Comparison of ENCODE assay signal across 2 cellular contexts in genomic region chr2:86543335-86543734, GRCh38.
TF ChIP-seq lines count a peak whose summit lies in the region.

No MANE protein-coding gene starts in this region.

TF ChIP-seq in endothelial cell of umbilical vein, 7 proteins besides CTCF, POLR2A, EP300 and RAD21:
- no peak for TF ChIP-seq GATA2 (IDR thresholded peaks at IDR 0.05; ENCODE audit: insufficient read depth, insufficient read length, low read depth, low read length)
- TF ChIP-seq POLR2AphosphoS5 (IDR thresholded peaks at IDR 0.05; ENCODE audit: insufficient read depth, low read depth, low read length) = no peak
- no peak for TF ChIP-seq FOS (IDR thresholded peaks at IDR 0.05; ENCODE audit: borderline replicate concordance, insufficient read depth, low read length)
- no peak for TF ChIP-seq MAX (IDR thresholded peaks at IDR 0.05; ENCODE audit: insufficient read depth, insufficient read length)
- no peak for TF ChIP-seq EZH2 (IDR thresholded peaks at IDR 0.05; ENCODE audit: borderline replicate concordance, low read depth, low read length, severe bottlenecking)
TF ChIP-seq in endothelial cell of umbilical vein: peak in this region for 0.

TF ChIP-seq in HepG2, 621 proteins besides CTCF, POLR2A, EP300 and RAD21 (continued from another document):
- TF ChIP-seq SYNCRIP (IDR thresholded peaks at IDR 0.05; ENCODE audit: insufficient read depth, low read depth, low read length) (no peak), MAFK (conservative IDR thresholded peaks at IDR 0.05 in 1 of 2, IDR thresholded peaks at IDR 0.05 in 1 of 2; ENCODE audit: low read length in 2 of 2) (no peak), RFX5 (IDR thresholded peaks at IDR 0.05; ENCODE audit: low read depth, low read length) (peak; percentile 88), MBD4 (IDR thresholded peaks at IDR 0.05; ENCODE audit: borderline replicate concordance, low read length) (0 out of 2 replicates have a peak, but pooled peaks have one; percentile 8), RFXAP (CRISPR knock-in tag; IDR thresholded peaks at IDR 0.05; ENCODE audit: borderline replicate concordance) (peak; percentile 75; the same call in 1 of the 2 replicates), ZBTB10 (CRISPR knock-in tag; IDR thresholded peaks at IDR 0.05; ENCODE audit: borderline replicate concordance) (no peak), SOX13 (IDR thresholded peaks at IDR 0.05) (no peak), SOX13 (CRISPR knock-in tag; conservative IDR thresholded peaks at IDR 0.05 in 1 of 2, IDR thresholded peaks at IDR 0.05 in 1 of 2) (peak in 1 of 2 experiments; percentile 11; a peak in 1 of 4 replicates)
